38 cellular contexts compared by ENCODE assay signal in genomic region chr10:71144824-71145223, GRCh38.
"Had no signal": no experiment of that assay in that cellular context is flagged by ENCODE, and none has a peak within 500 bp of the region (broad histone marks: within the 10 kb centered on the region; RNA-seq: fewer than 3 reads in every experiment).

No MANE protein-coding gene starts in this region.

- H3K4me1 ChIP-seq: adrenal gland, body of pancreas, breast epithelium had no signal

- H3K4me3 Mint-ChIP-seq: activated naive CD4-positive, alpha-beta T cell treated with anti-CD3 and anti-CD28 coated beads for 36 hours; activated naive CD4-positive, alpha-beta T cell treated with anti-CD3 and anti-CD28 coated beads, Interleukin-2, amount 10 ng/mL, durations not matched to agents 7 days and 5 days; activated naive CD4-positive, alpha-beta T cell treated with anti-CD3 and anti-CD28 coated beads, Interleukin-2, amount 50 U/mL, for 24 hours; activated naive CD8-positive, alpha-beta T cell; activated naive CD8-positive, alpha-beta T cell treated with anti-CD3 and anti-CD28 coated beads for 36 hours; activated naive CD8-positive, alpha-beta T cell treated with anti-CD3 and anti-CD28 coated beads, Interleukin-2, amount 10 ng/mL, durations not matched to agents 7 days and 5 days; activated naive CD8-positive, alpha-beta T cell treated with anti-CD3 and anti-CD28 coated beads, Interleukin-2, amount 50 U/mL, for 24 hours; activated T-cell treated with anti-CD3 and anti-CD28 coated beads, Interleukin-2, amount 50 U/mL, for 24 hours; activated T-cell treated with anti-CD3 and anti-CD28 coated beads, Interleukin-2, amount 50 U/mL, for 4 hours; activated T-cell treated with anti-CD3 and anti-CD28 coated beads, Interleukin-2, amount 50 U/mL, for 72 hours; activated T-helper 1 cell treated with anti-CD3 and anti-CD28 coated beads, Interleukin-12 subunit alpha, Interleukin-12 subunit beta, Interleukin-2, Interleukin-4 antibody, amounts not matched to agents 30 ng/mL and 10 ng/mL and 1 ng/mL, durations not matched to agents 14 hours and 24 hours and 36 hours; activated T-helper 17 cell treated with anti-CD3 and anti-CD28 coated beads, Interleukin-2, amount 50 U/mL, for 72 hours; brain; central memory CD8-positive, alpha-beta T cell had no signal

- H3K27ac Mint-ChIP-seq: activated naive CD4-positive, alpha-beta T cell treated with anti-CD3 and anti-CD28 coated beads for 36 hours; activated naive CD4-positive, alpha-beta T cell treated with anti-CD3 and anti-CD28 coated beads, Interleukin-2, amount 10 ng/mL, durations not matched to agents 7 days and 5 days; activated naive CD4-positive, alpha-beta T cell treated with anti-CD3 and anti-CD28 coated beads, Interleukin-2, amount 50 U/mL, for 24 hours; activated naive CD4-positive, alpha-beta T cell treated with anti-CD3 and anti-CD28 coated beads, Interleukin-2, amount 50 U/mL, for 72 hours; activated naive CD8-positive, alpha-beta T cell; activated naive CD8-positive, alpha-beta T cell treated with anti-CD3 and anti-CD28 coated beads for 36 hours; activated naive CD8-positive, alpha-beta T cell treated with anti-CD3 and anti-CD28 coated beads, Interleukin-2, amount 10 ng/mL, durations not matched to agents 7 days and 5 days; activated naive CD8-positive, alpha-beta T cell treated with anti-CD3 and anti-CD28 coated beads, Interleukin-2, amount 50 U/mL, for 24 hours; activated T-cell treated with anti-CD3 and anti-CD28 coated beads, Interleukin-2, amount 50 U/mL, for 24 hours; activated T-cell treated with anti-CD3 and anti-CD28 coated beads, Interleukin-2, amount 50 U/mL, for 72 hours; activated T-helper 1 cell treated with anti-CD3 and anti-CD28 coated beads, Interleukin-12 subunit alpha, Interleukin-12 subunit beta, Interleukin-2, Interleukin-4 antibody, amounts not matched to agents 30 ng/mL and 10 ng/mL and 1 ng/mL, durations not matched to agents 14 hours and 24 hours and 36 hours; activated T-helper 17 cell treated with anti-CD3 and anti-CD28 coated beads, Interleukin-2, amount 50 U/mL, for 72 hours; activated T-helper 2 cell treated with anti-CD3 and anti-CD28 coated beads, Interferon-gamma antibody, Interleukin-2, Interleukin-4, amounts not matched to agents 10 μg/mL and 5 μg/mL and 100 μg/mL, durations not matched to agents 14 hours and 24 hours and 36 hours; brain had no signal

- ATAC-seq: activated naive CD4-positive, alpha-beta T cell treated with anti-CD3 and anti-CD28 coated beads, Interleukin-2, amount 50 U/mL, for 72 hours; activated naive CD8-positive, alpha-beta T cell treated with anti-CD3 and anti-CD28 coated beads, Interleukin-2, amount 50 U/mL, for 24 hours; activated T-cell treated with anti-CD3 and anti-CD28 coated beads, Interleukin-2, amount 50 U/mL, for 4 hours; activated T-cell treated with anti-CD3 and anti-CD28 coated beads, Interleukin-2, amount 50 U/mL, for 72 hours; activated T-helper 17 cell treated with anti-CD3 and anti-CD28 coated beads, Interleukin-2, amount 50 U/mL, for 72 hours; body of pancreas had no signal

- H3K36me3 Mint-ChIP-seq: activated naive CD4-positive, alpha-beta T cell treated with anti-CD3 and anti-CD28 coated beads, Interleukin-2, amount 10 ng/mL, durations not matched to agents 7 days and 5 days; activated naive CD4-positive, alpha-beta T cell treated with anti-CD3 and anti-CD28 coated beads, Interleukin-2, amount 50 U/mL, for 24 hours; activated naive CD4-positive, alpha-beta T cell treated with anti-CD3 and anti-CD28 coated beads, Interleukin-2, amount 50 U/mL, for 72 hours; activated naive CD8-positive, alpha-beta T cell; activated naive CD8-positive, alpha-beta T cell treated with anti-CD3 and anti-CD28 coated beads for 36 hours; activated naive CD8-positive, alpha-beta T cell treated with anti-CD3 and anti-CD28 coated beads, Interleukin-2, amount 10 ng/mL, durations not matched to agents 7 days and 5 days; brain had no signal

- H3K9me3 Mint-ChIP-seq: activated naive CD4-positive, alpha-beta T cell treated with anti-CD3 and anti-CD28 coated beads for 36 hours; activated naive CD4-positive, alpha-beta T cell treated with anti-CD3 and anti-CD28 coated beads, Interleukin-2, amount 10 ng/mL, durations not matched to agents 7 days and 5 days; activated naive CD4-positive, alpha-beta T cell treated with anti-CD3 and anti-CD28 coated beads, Interleukin-2, amount 50 U/mL, for 24 hours; activated naive CD4-positive, alpha-beta T cell treated with anti-CD3 and anti-CD28 coated beads, Interleukin-2, amount 50 U/mL, for 72 hours; activated naive CD8-positive, alpha-beta T cell treated with anti-CD3 and anti-CD28 coated beads for 36 hours; activated naive CD8-positive, alpha-beta T cell treated with anti-CD3 and anti-CD28 coated beads, Interleukin-2, amount 10 ng/mL, durations not matched to agents 7 days and 5 days; activated naive CD8-positive, alpha-beta T cell treated with anti-CD3 and anti-CD28 coated beads, Interleukin-2, amount 50 U/mL, for 24 hours; activated T-cell treated with anti-CD3 and anti-CD28 coated beads, Interleukin-2, amount 50 U/mL, for 24 hours; activated T-cell treated with anti-CD3 and anti-CD28 coated beads, Interleukin-2, amount 50 U/mL, for 4 hours; activated T-cell treated with anti-CD3 and anti-CD28 coated beads, Interleukin-2, amount 50 U/mL, for 72 hours; activated T-helper 1 cell treated with anti-CD3 and anti-CD28 coated beads, Interleukin-12 subunit alpha, Interleukin-12 subunit beta, Interleukin-2, Interleukin-4 antibody, amounts not matched to agents 30 ng/mL and 10 ng/mL and 1 ng/mL, durations not matched to agents 14 hours and 24 hours and 36 hours; activated T-helper 17 cell treated with anti-CD3 and anti-CD28 coated beads, Interleukin-2, amount 50 U/mL, for 72 hours; activated T-helper 2 cell treated with anti-CD3 and anti-CD28 coated beads, Interferon-gamma antibody, Interleukin-2, Interleukin-4, amounts not matched to agents 10 μg/mL and 5 μg/mL and 100 μg/mL, durations not matched to agents 14 hours and 24 hours and 36 hours; brain; central memory CD8-positive, alpha-beta T cell had no signal

- H3K27ac ChIP-seq: adrenal gland, body of pancreas, brain microvascular endothelial cell, breast epithelium, cardiac muscle cell had no signal

- H3K27me3 ChIP-seq: adrenal gland, ascending aorta, body of pancreas, breast epithelium, cardiac muscle cell had no signal

- H3K4me1 Mint-ChIP-seq: activated naive CD4-positive, alpha-beta T cell treated with anti-CD3 and anti-CD28 coated beads, Interleukin-2, amount 10 ng/mL, durations not matched to agents 7 days and 5 days; activated naive CD4-positive, alpha-beta T cell treated with anti-CD3 and anti-CD28 coated beads, Interleukin-2, amount 50 U/mL, for 24 hours; activated naive CD8-positive, alpha-beta T cell treated with anti-CD3 and anti-CD28 coated beads for 36 hours; activated naive CD8-positive, alpha-beta T cell treated with anti-CD3 and anti-CD28 coated beads, Interleukin-2, amount 10 ng/mL, durations not matched to agents 7 days and 5 days; activated naive CD8-positive, alpha-beta T cell treated with anti-CD3 and anti-CD28 coated beads, Interleukin-2, amount 50 U/mL, for 24 hours; activated T-helper 17 cell treated with anti-CD3 and anti-CD28 coated beads, Interleukin-2, amount 50 U/mL, for 72 hours; brain; central memory CD8-positive, alpha-beta T cell had no signal

- H3K27me3 Mint-ChIP-seq: activated naive CD4-positive, alpha-beta T cell treated with anti-CD3 and anti-CD28 coated beads, Interleukin-2, amount 50 U/mL, for 24 hours; activated naive CD8-positive, alpha-beta T cell; activated naive CD8-positive, alpha-beta T cell treated with anti-CD3 and anti-CD28 coated beads for 36 hours; activated T-cell treated with anti-CD3 and anti-CD28 coated beads, Interleukin-2, amount 50 U/mL, for 24 hours had no signal

- H3K9me3 ChIP-seq: adrenal gland, ascending aorta, body of pancreas, breast epithelium had no signal

- DNase-seq: activated effector memory CD4-positive, alpha-beta T cell treated with anti-CD3 and anti-CD28 coated beads, Interleukin-2, amount 50 U/mL, for 16 hours; activated effector memory CD4-positive, alpha-beta T cell treated with Interleukin-2 at 50 U/mL for 16 hours; activated gamma-delta T cell; activated gamma-delta T cell treated with Interleukin-2 at 50 U/mL for 16 hours; activated naive CD4-positive, alpha-beta T cell; activated naive CD4-positive, alpha-beta T cell treated with anti-CD3 and anti-CD28 coated beads for 36 hours; activated naive CD4-positive, alpha-beta T cell treated with anti-CD3 and anti-CD28 coated beads, Interleukin-2, amount 10 ng/mL, durations not matched to agents 7 days and 5 days; activated naive CD4-positive, alpha-beta T cell treated with anti-CD3 and anti-CD28 coated beads, Interleukin-2, amount 50 U/mL, for 16 hours; activated naive CD4-positive, alpha-beta T cell treated with Interleukin-2 at 50 U/mL for 16 hours; activated naive CD8-positive, alpha-beta T cell treated with anti-CD3 and anti-CD28 coated beads for 36 hours; activated naive CD8-positive, alpha-beta T cell treated with anti-CD3 and anti-CD28 coated beads, Interleukin-2, amount 10 ng/mL, durations not matched to agents 7 days and 5 days; activated naive CD8-positive, alpha-beta T cell treated with anti-CD3 and anti-CD28 coated beads, Interleukin-2, amount 50 U/mL, for 24 hours; activated T-cell treated with anti-CD3 and anti-CD28 coated beads, Interleukin-2, amount 50 U/mL, for 1 hour; activated T-cell treated with anti-CD3 and anti-CD28 coated beads, Interleukin-2, amount 50 U/mL, for 24 hours; activated T-cell treated with anti-CD3 and anti-CD28 coated beads, Interleukin-2, amount 50 U/mL, for 4 hours; activated T-cell treated with anti-CD3 and anti-CD28 coated beads, Interleukin-2, amount 50 U/mL, for 48 hours; activated T-cell treated with anti-CD3 and anti-CD28 coated beads, Interleukin-2, amount 50 U/mL, for 72 hours; amniotic stem cell; amygdala; anterior cingulate cortex; aorta; body of pancreas; brain microvascular endothelial cell; caudate nucleus; central memory CD4-positive, alpha-beta T cell; cerebellar nuclear complex had no signal
